In the genomic region with DNA sequence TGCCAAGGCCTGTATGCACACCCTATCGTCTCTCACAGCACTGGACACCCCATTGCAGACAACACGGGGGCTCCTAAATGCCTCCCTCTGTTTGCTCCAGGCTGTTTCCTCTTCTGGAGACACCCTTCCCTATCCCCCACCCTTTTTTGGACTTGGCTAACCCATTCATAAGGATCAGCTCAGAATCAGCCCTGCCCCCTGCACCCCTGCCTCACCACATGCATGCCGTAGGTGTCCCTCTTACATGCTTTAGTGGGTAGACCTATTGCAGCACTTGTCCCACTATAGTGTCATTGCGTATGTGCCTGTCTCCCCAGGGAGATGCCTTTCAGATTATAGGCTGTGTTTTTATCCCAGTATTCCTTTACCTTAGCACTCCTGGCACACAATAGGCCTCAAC, we compare ENCODE assay signal across 1 cellular context.
TF ChIP-seq lines count a peak whose summit lies in the region.

No MANE protein-coding gene starts in this region.

TF ChIP-seq in H1, 55 proteins besides CTCF, POLR2A, EP300 and RAD21:
- TF ChIP-seq CBX8 (IDR thresholded peaks at IDR 0.05; ENCODE audit: borderline replicate concordance, low read depth, low read length) (no peak), CHD2 (IDR thresholded peaks at IDR 0.05; ENCODE audit: low read length) (no peak), CREB1 (IDR thresholded peaks at IDR 0.05) (no peak), PHF8 (conservative IDR thresholded peaks at IDR 0.05; ENCODE audit: low read depth, low read length) (no peak), SRF (IDR thresholded peaks at IDR 0.05; ENCODE audit: low read depth, low read length) (no peak), SP1 (IDR thresholded peaks at IDR 0.05; ENCODE audit: low read depth, low read length) (no peak), KDM1A (IDR thresholded peaks at IDR 0.05; ENCODE audit: borderline replicate concordance, low read length) (no peak), JUND (IDR thresholded peaks at IDR 0.05; ENCODE audit: low read length) (no peak), SAP30 (IDR thresholded peaks at IDR 0.05; ENCODE audit: insufficient read depth, insufficient replicate concordance, low read length) (no peak), NRF1 (IDR thresholded peaks at IDR 0.05; ENCODE audit: low read depth, low read length) (no peak), SUZ12 (IDR thresholded peaks at IDR 0.05; ENCODE audit: low read length) (no peak), EGR1 (IDR thresholded peaks at IDR 0.05; ENCODE audit: borderline replicate concordance, low read depth, low read length) (no peak)
- TF ChIP-seq, protein P1, sequence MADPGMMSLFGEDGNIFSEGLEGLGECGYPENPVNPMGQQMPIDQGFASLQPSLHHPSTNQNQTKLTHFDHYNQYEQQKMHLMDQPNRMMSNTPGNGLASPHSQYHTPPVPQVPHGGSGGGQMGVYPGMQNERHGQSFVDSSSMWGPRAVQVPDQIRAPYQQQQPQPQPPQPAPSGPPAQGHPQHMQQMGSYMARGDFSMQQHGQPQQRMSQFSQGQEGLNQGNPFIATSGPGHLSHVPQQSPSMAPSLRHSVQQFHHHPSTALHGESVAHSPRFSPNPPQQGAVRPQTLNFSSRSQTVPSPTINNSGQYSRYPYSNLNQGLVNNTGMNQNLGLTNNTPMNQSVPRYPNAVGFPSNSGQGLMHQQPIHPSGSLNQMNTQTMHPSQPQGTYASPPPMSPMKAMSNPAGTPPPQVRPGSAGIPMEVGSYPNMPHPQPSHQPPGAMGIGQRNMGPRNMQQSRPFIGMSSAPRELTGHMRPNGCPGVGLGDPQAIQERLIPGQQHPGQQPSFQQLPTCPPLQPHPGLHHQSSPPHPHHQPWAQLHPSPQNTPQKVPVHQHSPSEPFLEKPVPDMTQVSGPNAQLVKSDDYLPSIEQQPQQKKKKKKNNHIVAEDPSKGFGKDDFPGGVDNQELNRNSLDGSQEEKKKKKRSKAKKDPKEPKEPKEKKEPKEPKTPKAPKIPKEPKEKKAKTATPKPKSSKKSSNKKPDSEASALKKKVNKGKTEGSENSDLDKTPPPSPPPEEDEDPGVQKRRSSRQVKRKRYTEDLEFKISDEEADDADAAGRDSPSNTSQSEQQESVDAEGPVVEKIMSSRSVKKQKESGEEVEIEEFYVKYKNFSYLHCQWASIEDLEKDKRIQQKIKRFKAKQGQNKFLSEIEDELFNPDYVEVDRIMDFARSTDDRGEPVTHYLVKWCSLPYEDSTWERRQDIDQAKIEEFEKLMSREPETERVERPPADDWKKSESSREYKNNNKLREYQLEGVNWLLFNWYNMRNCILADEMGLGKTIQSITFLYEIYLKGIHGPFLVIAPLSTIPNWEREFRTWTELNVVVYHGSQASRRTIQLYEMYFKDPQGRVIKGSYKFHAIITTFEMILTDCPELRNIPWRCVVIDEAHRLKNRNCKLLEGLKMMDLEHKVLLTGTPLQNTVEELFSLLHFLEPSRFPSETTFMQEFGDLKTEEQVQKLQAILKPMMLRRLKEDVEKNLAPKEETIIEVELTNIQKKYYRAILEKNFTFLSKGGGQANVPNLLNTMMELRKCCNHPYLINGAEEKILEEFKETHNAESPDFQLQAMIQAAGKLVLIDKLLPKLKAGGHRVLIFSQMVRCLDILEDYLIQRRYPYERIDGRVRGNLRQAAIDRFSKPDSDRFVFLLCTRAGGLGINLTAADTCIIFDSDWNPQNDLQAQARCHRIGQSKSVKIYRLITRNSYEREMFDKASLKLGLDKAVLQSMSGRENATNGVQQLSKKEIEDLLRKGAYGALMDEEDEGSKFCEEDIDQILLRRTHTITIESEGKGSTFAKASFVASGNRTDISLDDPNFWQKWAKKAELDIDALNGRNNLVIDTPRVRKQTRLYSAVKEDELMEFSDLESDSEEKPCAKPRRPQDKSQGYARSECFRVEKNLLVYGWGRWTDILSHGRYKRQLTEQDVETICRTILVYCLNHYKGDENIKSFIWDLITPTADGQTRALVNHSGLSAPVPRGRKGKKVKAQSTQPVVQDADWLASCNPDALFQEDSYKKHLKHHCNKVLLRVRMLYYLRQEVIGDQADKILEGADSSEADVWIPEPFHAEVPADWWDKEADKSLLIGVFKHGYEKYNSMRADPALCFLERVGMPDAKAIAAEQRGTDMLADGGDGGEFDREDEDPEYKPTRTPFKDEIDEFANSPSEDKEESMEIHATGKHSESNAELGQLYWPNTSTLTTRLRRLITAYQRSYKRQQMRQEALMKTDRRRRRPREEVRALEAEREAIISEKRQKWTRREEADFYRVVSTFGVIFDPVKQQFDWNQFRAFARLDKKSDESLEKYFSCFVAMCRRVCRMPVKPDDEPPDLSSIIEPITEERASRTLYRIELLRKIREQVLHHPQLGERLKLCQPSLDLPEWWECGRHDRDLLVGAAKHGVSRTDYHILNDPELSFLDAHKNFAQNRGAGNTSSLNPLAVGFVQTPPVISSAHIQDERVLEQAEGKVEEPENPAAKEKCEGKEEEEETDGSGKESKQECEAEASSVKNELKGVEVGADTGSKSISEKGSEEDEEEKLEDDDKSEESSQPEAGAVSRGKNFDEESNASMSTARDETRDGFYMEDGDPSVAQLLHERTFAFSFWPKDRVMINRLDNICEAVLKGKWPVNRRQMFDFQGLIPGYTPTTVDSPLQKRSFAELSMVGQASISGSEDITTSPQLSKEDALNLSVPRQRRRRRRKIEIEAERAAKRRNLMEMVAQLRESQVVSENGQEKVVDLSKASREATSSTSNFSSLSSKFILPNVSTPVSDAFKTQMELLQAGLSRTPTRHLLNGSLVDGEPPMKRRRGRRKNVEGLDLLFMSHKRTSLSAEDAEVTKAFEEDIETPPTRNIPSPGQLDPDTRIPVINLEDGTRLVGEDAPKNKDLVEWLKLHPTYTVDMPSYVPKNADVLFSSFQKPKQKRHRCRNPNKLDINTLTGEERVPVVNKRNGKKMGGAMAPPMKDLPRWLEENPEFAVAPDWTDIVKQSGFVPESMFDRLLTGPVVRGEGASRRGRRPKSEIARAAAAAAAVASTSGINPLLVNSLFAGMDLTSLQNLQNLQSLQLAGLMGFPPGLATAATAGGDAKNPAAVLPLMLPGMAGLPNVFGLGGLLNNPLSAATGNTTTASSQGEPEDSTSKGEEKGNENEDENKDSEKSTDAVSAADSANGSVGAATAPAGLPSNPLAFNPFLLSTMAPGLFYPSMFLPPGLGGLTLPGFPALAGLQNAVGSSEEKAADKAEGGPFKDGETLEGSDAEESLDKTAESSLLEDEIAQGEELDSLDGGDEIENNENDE (IDR thresholded peaks at IDR 0.05; ENCODE audit: insufficient replicate concordance, low read length), result no peak
